ENCODE assay signal across 9 cellular contexts in the genomic region with DNA sequence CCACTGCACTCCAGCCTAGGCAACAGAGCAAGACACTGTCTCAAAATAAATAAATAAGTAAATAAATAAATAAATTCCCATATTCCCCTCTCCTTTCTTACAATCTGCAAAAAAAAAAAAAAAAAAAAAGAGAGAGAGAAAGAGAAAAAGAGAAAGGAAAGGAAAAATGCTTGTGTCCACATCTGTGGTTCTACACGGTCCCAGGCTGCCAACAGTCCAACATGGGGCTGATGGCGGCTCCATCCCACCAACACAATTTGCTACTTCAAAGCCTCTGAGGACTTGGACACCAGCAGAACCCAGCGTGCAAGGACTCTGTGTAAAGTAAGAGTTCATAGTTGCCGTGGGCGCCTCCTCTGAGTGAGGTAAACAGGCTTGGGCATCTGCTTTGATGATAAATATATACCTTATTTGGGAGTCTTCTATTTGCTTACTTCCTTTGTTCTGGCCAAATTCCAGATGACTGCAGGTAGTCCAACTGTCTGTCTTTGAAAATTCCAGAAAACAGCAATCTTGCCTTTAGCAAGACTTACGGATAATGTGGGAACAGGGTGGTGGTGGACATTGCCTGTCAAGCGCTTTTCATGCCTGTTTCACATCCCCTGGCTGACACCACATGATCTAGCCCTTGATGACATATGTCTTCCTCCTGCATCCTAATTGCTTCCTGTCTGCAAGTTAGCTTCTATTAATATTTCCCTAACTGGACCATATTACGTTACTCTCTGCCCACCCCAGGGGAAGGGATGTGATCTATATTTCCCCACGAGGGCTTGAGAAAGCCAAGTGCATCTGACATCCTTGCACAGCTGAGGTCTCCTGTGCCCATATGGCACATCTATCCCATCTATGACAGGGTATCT. TPM values are rescaled to one million over a fixed set of nuclear protein-coding genes. Genes with fewer than 3 reads are reported as not detected.
A peak's percentile ranks its signal among the peaks of the same experiment; 100 is the strongest.
DNase-seq lines count a peak whose midpoint lies in the region; ATAC-seq, FAIRE-seq and TF ChIP-seq lines count a peak whose summit lies in the region.
"Had no signal": no experiment of that assay in that cellular context is flagged by ENCODE, and none has a peak within 500 bp of the region (broad histone marks: within the 10 kb centered on the region; RNA-seq: fewer than 3 reads in every experiment).

No MANE protein-coding gene starts in this region.

- H3K9me2 ChIP-seq in OCI-LY7 (ENCODE audit: insufficient read depth, low read length), result no peaks in the 10 kb centered on the region

- peak overlapping the region; percentile 43 for H3K4me2 ChIP-seq in OCI-LY7 (ENCODE audit: low read length)

- peak overlapping the region; percentile 2; the same call in 1 of the 2 replicates for H2AFZ ChIP-seq in OCI-LY7 (ENCODE audit: low read length)

- H3K4me3 ChIP-seq in OCI-LY7 (ENCODE audit: low read depth, low read length, poor library complexity, severe bottlenecking) (no peak overlapping the region), pancreas (no peak overlapping the region)
- H3K4me3 ChIP-seq: SK-N-MC had no signal

- FAIRE-seq in pancreas (lab: Jason Lieb, UNC), result no peak

- 73 to 74% methylated on average over 9 of the region's 9 CpGs for WGBS in pancreas, 2 donors

- DNase-seq in NCI-H2196 (lab: John Stamatoyannopoulos, UW; ENCODE audit: unreplicated experiment), result peak; percentile 38
- DNase-seq in NCI-H2196 treated with DMSO at 0.1 percent for 48 hours (lab: John Stamatoyannopoulos, UW; ENCODE audit: unreplicated experiment), result no peak
- peak; percentile 55 for DNase-seq in OCI-LY7 (ENCODE audit: low spot score)
- no peak for DNase-seq in pancreas
- DNase-seq in stimulated activated CD4-positive, alpha-beta T cell treated with anti-CD3 and anti-CD28 coated beads, Interleukin-4, amount 100 ng/mL, for 1 hour, result no peak

- BruUV-seq in OCI-LY7 (replicated peaks; lab: Mats Ljungman, UMichigan), result no TSS peak

- H3K9me3 ChIP-seq in OCI-LY7 (ENCODE audit: low read length), result no peaks in the 10 kb centered on the region
- H3K9me3 ChIP-seq in pancreas, result no peaks in the 10 kb centered on the region

- no peaks in the 10 kb centered on the region for H3K27me3 ChIP-seq in pancreas

- POLR2A ChIA-PET in OCI-LY7 (lab: Charles Lee), result interaction anchor here (0.5 to 1.3 kb wide), 4 partner anchors 10 to 32 kb away, joined by 3 to 4 read pairs (median 3); no protein-coding TSS in a partner anchor

- no peaks in the 10 kb centered on the region for H3K36me3 ChIP-seq in OCI-LY7 (ENCODE audit: insufficient read depth, low read length)
- H3K36me3 ChIP-seq in pancreas, result no peaks in the 10 kb centered on the region

- intact Hi-C loops in OCI-LY7 (cut with micrococcal nuclease; ENCODE audit: unreplicated experiment) (no loop called here), pancreas (cut with DNase I) (no loop called here)

- H4K20me1 ChIP-seq in OCI-LY7 (ENCODE audit: insufficient read depth, low read length), result no peaks in the 10 kb centered on the region

- H3K4me1 ChIP-seq in OCI-LY7 (ENCODE audit: insufficient read depth, low read length, poor library complexity, severe bottlenecking), result peaks cover 27% of the 10 kb centered on the region
- peaks cover 0 to 8% (median 0%) of the 10 kb centered on the region in 3 donors for H3K4me1 ChIP-seq in pancreas

- TF ChIP-seq CTCF in OCI-LY7 (conservative IDR thresholded peaks at IDR 0.05; ENCODE audit: low read length), result no peak
- TF ChIP-seq CTCF in pancreas (IDR thresholded peaks at IDR 0.05), result no peak

- no peak overlapping the region for H3K27ac ChIP-seq in OCI-LY7 (ENCODE audit: low read depth, low read length, poor library complexity, severe bottlenecking)
- no peak overlapping the region for H3K27ac ChIP-seq in pancreas
- H3K27ac ChIP-seq: SK-N-MC had no signal

- no peaks in the 10 kb centered on the region for H3K79me2 ChIP-seq in OCI-LY7 (ENCODE audit: insufficient read depth, low read depth, low read length)

- CTCF ChIA-PET in OCI-LY7 (lab: Charles Lee; ENCODE audit: unreplicated experiment), result interaction anchor here (1.2 kb wide), 1 partner anchor 9 kb away, joined by 4 read pairs; no protein-coding TSS in a partner anchor

- ATAC-seq in HG02678 (IDR thresholded peaks at IDR 0.05; ENCODE audit: unreplicated experiment) (peak; percentile 61), pancreas (peak in 3 of 4 donors; percentile 20 to 68 (median 39)), HG03039 (IDR thresholded peaks at IDR 0.05; ENCODE audit: unreplicated experiment) (no peak), GM18519 (IDR thresholded peaks at IDR 0.05; ENCODE audit: low FRiP score, unreplicated experiment) (no peak)

RNA-seq across cellular contexts. Expression of gene LITAF, which starts 10.1 kb away (rescaled TPM):
- 12.2 and 18.4 TPM in 2 replicates for total RNA-seq in OCI-LY7 (2014; rRNA removed; shearing (Covaris generic))
- total RNA-seq in OCI-LY7 (2022) (34.2 and 43.2 TPM in 2 replicates), pancreas (10 to 100 TPM; 26.9 to 85.3 (median 32.3) TPM)
- polyA plus RNA-seq in pancreas, result 10 to 100 TPM; 17.6 to 37.3 TPM

Comparison
In these comparisons a context has a peak if more than half of its experiments do, and no peak if none do; other contexts are left out.
1. DNase-seq: peak in NCI-H2196 (single experiment) and OCI-LY7 (single experiment); none in NCI-H2196 treated with DMSO at 0.1 percent for 48 hours (single experiment), pancreas (0 of 6) and stimulated activated CD4-positive, alpha-beta T cell treated with anti-CD3 and anti-CD28 coated beads, Interleukin-4, amount 100 ng/mL, for 1 hour (single experiment).
2. ATAC-seq: peak in HG02678 (single experiment) and pancreas (3 of 4); none in HG03039 (single experiment) and GM18519 (single experiment).